Comparison of ENCODE assay signal across 1 cellular context in the genomic region with DNA sequence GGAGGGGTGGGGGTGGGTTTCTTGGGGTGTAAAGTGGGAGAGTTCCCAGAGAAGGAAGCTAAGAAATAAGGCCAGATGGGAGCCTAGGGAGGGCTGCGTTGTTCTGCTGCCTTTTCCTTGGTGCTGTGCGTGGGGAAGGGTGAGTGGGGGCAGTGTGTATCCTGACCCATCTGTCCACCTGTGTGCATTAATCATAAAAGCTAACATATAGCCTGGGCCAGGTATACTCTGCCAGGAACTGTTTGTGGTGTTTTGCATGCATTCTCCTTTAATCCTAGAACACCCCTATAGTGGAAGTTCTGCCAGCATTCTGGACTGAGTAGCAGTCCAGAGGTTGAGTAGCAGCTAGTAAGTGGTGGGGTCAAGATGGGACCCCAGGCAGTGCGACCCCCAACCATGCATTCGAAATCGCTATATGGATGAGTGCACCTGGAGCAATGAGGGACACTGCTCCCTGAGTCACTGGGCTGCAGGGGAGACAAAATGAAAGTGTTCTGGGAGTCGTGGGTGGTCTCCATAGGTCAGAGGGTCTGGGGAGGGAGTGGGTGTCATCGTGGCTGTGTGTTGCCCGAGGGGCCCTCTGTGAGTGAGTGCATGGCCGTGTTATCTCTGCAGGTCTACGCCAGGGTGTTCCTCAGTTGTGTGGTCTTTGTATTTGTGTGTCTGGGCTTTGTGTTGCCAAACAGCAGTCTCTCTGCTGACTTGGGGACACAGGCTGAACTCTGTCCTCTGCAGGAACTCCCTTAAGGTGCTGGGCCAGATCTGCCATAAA.
A peak's percentile ranks its signal among the peaks of the same experiment; 100 is the strongest.
TF ChIP-seq lines count a peak whose summit lies in the region.

No MANE protein-coding gene starts in this region.

TF ChIP-seq in HepG2, 621 proteins besides CTCF, POLR2A, EP300 and RAD21 (continues in another document):
- TF ChIP-seq RARA (CRISPR knock-in tag; IDR thresholded peaks at IDR 0.05) (peak; percentile 19; the same call in 1 of the 2 replicates), KDM5A (IDR thresholded peaks at IDR 0.05; ENCODE audit: borderline replicate concordance, low read length) (0 out of 2 replicates have a peak, but pooled peaks have one; percentile 5), SSRP1 (CRISPR knock-in tag; IDR thresholded peaks at IDR 0.05) (peak; percentile 64; the same call in 1 of the 2 replicates), NFIB (CRISPR knock-in tag; IDR thresholded peaks at IDR 0.05; ENCODE audit: borderline replicate concordance) (no peak), ZNF878 (CRISPR knock-in tag; IDR thresholded peaks at IDR 0.05) (no peak), ZNF619 (CRISPR knock-in tag; IDR thresholded peaks at IDR 0.05) (peak; percentile 54; the same call in 1 of the 2 replicates), ZBTB38 (CRISPR knock-in tag; IDR thresholded peaks at IDR 0.05) (peak; percentile 43; the same call in 1 of the 2 replicates), ZNF274 (CRISPR knock-in tag; IDR thresholded peaks at IDR 0.05) (peak; percentile 25; the same call in 1 of the 2 replicates), ZNF253 (CRISPR knock-in tag; IDR thresholded peaks at IDR 0.05; ENCODE audit: borderline replicate concordance) (0 out of 2 replicates have a peak, but pooled peaks have one; percentile 45), ZNF547 (CRISPR knock-in tag; IDR thresholded peaks at IDR 0.05) (no peak), HNF4A (CRISPR knock-in tag; IDR thresholded peaks at IDR 0.05) (peak; percentile 58; the same call in 1 of the 2 replicates), ZNF432 (CRISPR knock-in tag; IDR thresholded peaks at IDR 0.05; ENCODE audit: borderline replicate concordance) (no peak), FOXC1 (CRISPR knock-in tag; IDR thresholded peaks at IDR 0.05; ENCODE audit: borderline replicate concordance) (peak; percentile 62; the same call in 1 of the 2 replicates), KLF6 (CRISPR knock-in tag; IDR thresholded peaks at IDR 0.05) (no peak), ZBTB7A (CRISPR knock-in tag; IDR thresholded peaks at IDR 0.05) (peak; percentile 50; the same call in 1 of the 2 replicates), REPIN1 (CRISPR knock-in tag; IDR thresholded peaks at IDR 0.05; ENCODE audit: borderline replicate concordance, low read depth) (no peak), PRMT3 (CRISPR knock-in tag; IDR thresholded peaks at IDR 0.05; ENCODE audit: borderline replicate concordance, low read depth) (peak; percentile 48; the same call in 1 of the 2 replicates), SIN3B (IDR thresholded peaks at IDR 0.05; ENCODE audit: low read length) (no peak), TEAD3 (CRISPR knock-in tag; optimal IDR thresholded peaks at IDR 0.05; ENCODE audit: borderline replicate concordance) (peak; percentile 32), ZFY (CRISPR knock-in tag; IDR thresholded peaks at IDR 0.05) (peak; percentile 23; the same call in 1 of the 2 replicates), JARID2 (CRISPR knock-in tag; IDR thresholded peaks at IDR 0.05; ENCODE audit: insufficient replicate concordance) (peak; percentile 3), GABPB1 (CRISPR knock-in tag; IDR thresholded peaks at IDR 0.05) (0 out of 2 replicates have a peak, but pooled peaks have one; percentile 14), ZNF883 (CRISPR knock-in tag; IDR thresholded peaks at IDR 0.05; ENCODE audit: not compliant biosample characterization) (no peak), ZNF501 (CRISPR knock-in tag; IDR thresholded peaks at IDR 0.05) (0 out of 2 replicates have a peak, but pooled peaks have one; percentile 19), ZNF605 (CRISPR knock-in tag; IDR thresholded peaks at IDR 0.05) (peak; percentile 69; the same call in 1 of the 2 replicates), HNRNPL (IDR thresholded peaks at IDR 0.05; ENCODE audit: low read depth, low read length) (no peak), KAT8 (CRISPR knock-in tag; IDR thresholded peaks at IDR 0.05) (no peak), HDAC1 (CRISPR knock-in tag; IDR thresholded peaks at IDR 0.05) (0 out of 2 replicates have a peak, but pooled peaks have one; percentile 29), TBL1XR1 (IDR thresholded peaks at IDR 0.05; ENCODE audit: borderline replicate concordance, low read length, partially characterized antibody) (no peak), ATF7 (IDR thresholded peaks at IDR 0.05) (no peak), ATF7 (CRISPR knock-in tag; IDR thresholded peaks at IDR 0.05) (no peak)
- TF ChIP-seq, protein P1, sequence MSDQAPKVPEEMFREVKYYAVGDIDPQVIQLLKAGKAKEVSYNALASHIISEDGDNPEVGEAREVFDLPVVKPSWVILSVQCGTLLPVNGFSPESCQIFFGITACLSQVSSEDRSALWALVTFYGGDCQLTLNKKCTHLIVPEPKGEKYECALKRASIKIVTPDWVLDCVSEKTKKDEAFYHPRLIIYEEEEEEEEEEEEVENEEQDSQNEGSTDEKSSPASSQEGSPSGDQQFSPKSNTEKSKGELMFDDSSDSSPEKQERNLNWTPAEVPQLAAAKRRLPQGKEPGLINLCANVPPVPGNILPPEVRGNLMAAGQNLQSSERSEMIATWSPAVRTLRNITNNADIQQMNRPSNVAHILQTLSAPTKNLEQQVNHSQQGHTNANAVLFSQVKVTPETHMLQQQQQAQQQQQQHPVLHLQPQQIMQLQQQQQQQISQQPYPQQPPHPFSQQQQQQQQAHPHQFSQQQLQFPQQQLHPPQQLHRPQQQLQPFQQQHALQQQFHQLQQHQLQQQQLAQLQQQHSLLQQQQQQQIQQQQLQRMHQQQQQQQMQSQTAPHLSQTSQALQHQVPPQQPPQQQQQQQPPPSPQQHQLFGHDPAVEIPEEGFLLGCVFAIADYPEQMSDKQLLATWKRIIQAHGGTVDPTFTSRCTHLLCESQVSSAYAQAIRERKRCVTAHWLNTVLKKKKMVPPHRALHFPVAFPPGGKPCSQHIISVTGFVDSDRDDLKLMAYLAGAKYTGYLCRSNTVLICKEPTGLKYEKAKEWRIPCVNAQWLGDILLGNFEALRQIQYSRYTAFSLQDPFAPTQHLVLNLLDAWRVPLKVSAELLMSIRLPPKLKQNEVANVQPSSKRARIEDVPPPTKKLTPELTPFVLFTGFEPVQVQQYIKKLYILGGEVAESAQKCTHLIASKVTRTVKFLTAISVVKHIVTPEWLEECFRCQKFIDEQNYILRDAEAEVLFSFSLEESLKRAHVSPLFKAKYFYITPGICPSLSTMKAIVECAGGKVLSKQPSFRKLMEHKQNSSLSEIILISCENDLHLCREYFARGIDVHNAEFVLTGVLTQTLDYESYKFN (CRISPR knock-in tag; conservative IDR thresholded peaks at IDR 0.05): peak; percentile 15; the same call in 1 of the 2 replicates
- TF ChIP-seq, protein P2, sequence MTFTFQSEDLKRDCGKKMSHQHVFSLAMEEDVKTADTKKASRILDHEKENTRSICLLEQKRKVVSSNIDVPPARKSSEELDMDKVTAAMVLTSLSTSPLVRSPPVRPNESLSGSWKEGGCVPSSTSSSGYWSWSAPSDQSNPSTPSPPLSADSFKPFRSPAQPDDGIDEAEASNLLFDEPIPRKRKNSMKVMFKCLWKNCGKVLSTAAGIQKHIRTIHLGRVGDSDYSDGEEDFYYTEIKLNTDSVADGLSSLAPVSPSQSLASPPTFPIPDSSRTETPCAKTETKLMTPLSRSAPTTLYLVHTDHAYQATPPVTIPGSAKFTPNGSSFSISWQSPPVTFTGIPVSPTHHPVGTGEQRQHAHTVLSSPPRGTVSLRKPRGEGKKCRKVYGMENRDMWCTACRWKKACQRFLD (CRISPR knock-in tag; IDR thresholded peaks at IDR 0.05; ENCODE audit: borderline replicate concordance): no peak
- TF ChIP-seq, protein P3, sequence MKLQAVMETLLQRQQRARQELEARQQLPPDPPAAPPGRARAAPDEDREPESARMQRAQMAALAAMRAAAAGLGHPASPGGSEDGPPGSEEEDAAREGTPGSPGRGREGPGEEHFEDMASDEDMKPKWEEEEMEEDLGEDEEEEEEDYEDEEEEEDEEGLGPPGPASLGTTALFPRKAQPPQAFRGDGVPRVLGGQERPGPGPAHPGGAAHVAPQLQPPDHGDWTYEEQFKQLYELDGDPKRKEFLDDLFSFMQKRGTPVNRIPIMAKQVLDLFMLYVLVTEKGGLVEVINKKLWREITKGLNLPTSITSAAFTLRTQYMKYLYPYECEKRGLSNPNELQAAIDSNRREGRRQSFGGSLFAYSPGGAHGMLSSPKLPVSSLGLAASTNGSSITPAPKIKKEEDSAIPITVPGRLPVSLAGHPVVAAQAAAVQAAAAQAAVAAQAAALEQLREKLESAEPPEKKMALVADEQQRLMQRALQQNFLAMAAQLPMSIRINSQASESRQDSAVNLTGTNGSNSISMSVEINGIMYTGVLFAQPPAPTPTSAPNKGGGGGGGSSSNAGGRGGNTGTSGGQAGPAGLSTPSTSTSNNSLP (IDR thresholded peaks at IDR 0.05; ENCODE audit: low read depth, low read length): no peak
- TF ChIP-seq, protein P4, sequence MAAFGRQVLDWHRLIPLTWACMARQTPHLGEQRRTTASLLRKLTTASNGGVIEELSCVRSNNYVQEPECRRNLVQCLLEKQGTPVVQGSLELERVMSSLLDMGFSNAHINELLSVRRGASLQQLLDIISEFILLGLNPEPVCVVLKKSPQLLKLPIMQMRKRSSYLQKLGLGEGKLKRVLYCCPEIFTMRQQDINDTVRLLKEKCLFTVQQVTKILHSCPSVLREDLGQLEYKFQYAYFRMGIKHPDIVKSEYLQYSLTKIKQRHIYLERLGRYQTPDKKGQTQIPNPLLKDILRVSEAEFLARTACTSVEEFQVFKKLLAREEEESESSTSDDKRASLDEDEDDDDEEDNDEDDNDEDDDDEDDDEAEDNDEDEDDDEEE (CRISPR knock-in tag; IDR thresholded peaks at IDR 0.05): peak; percentile 52; the same call in 1 of the 2 replicates
- TF ChIP-seq, protein P5, sequence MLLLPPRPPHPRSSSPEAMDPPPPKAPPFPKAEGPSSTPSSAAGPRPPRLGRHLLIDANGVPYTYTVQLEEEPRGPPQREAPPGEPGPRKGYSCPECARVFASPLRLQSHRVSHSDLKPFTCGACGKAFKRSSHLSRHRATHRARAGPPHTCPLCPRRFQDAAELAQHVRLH (CRISPR knock-in tag; IDR thresholded peaks at IDR 0.05; ENCODE audit: borderline replicate concordance, low read depth): 0 out of 2 replicates have a peak, but pooled peaks have one; percentile 45
- TF ChIP-seq, protein P6, sequence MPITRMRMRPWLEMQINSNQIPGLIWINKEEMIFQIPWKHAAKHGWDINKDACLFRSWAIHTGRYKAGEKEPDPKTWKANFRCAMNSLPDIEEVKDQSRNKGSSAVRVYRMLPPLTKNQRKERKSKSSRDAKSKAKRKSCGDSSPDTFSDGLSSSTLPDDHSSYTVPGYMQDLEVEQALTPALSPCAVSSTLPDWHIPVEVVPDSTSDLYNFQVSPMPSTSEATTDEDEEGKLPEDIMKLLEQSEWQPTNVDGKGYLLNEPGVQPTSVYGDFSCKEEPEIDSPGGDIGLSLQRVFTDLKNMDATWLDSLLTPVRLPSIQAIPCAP (CRISPR knock-in tag; IDR thresholded peaks at IDR 0.05; ENCODE audit: low read depth): no peak
- TF ChIP-seq, protein P7, sequence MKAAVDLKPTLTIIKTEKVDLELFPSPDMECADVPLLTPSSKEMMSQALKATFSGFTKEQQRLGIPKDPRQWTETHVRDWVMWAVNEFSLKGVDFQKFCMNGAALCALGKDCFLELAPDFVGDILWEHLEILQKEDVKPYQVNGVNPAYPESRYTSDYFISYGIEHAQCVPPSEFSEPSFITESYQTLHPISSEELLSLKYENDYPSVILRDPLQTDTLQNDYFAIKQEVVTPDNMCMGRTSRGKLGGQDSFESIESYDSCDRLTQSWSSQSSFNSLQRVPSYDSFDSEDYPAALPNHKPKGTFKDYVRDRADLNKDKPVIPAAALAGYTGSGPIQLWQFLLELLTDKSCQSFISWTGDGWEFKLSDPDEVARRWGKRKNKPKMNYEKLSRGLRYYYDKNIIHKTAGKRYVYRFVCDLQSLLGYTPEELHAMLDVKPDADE (CRISPR knock-in tag; IDR thresholded peaks at IDR 0.05): no peak
- TF ChIP-seq, protein P8, sequence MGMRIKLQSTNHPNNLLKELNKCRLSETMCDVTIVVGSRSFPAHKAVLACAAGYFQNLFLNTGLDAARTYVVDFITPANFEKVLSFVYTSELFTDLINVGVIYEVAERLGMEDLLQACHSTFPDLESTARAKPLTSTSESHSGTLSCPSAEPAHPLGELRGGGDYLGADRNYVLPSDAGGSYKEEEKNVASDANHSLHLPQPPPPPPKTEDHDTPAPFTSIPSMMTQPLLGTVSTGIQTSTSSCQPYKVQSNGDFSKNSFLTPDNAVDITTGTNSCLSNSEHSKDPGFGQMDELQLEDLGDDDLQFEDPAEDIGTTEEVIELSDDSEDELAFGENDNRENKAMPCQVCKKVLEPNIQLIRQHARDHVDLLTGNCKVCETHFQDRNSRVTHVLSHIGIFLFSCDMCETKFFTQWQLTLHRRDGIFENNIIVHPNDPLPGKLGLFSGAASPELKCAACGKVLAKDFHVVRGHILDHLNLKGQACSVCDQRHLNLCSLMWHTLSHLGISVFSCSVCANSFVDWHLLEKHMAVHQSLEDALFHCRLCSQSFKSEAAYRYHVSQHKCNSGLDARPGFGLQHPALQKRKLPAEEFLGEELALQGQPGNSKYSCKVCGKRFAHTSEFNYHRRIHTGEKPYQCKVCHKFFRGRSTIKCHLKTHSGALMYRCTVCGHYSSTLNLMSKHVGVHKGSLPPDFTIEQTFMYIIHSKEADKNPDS (CRISPR knock-in tag; IDR thresholded peaks at IDR 0.05): peak; percentile 31; the same call in 1 of the 2 replicates
- TF ChIP-seq, protein P9, sequence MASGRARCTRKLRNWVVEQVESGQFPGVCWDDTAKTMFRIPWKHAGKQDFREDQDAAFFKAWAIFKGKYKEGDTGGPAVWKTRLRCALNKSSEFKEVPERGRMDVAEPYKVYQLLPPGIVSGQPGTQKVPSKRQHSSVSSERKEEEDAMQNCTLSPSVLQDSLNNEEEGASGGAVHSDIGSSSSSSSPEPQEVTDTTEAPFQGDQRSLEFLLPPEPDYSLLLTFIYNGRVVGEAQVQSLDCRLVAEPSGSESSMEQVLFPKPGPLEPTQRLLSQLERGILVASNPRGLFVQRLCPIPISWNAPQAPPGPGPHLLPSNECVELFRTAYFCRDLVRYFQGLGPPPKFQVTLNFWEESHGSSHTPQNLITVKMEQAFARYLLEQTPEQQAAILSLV (CRISPR knock-in tag; IDR thresholded peaks at IDR 0.05; ENCODE audit: borderline replicate concordance): peak; percentile 60; the same call in 1 of the 2 replicates
- TF ChIP-seq, protein P10, sequence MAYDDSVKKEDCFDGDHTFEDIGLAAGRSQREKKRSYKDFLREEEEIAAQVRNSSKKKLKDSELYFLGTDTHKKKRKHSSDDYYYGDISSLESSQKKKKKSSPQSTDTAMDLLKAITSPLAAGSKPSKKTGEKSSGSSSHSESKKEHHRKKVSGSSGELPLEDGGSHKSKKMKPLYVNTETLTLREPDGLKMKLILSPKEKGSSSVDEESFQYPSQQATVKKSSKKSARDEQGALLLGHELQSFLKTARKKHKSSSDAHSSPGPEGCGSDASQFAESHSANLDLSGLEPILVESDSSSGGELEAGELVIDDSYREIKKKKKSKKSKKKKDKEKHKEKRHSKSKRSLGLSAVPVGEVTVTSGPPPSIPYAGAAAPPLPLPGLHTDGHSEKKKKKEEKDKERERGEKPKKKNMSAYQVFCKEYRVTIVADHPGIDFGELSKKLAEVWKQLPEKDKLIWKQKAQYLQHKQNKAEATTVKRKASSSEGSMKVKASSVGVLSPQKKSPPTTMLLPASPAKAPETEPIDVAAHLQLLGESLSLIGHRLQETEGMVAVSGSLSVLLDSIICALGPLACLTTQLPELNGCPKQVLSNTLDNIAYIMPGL (CRISPR knock-in tag; IDR thresholded peaks at IDR 0.05; ENCODE audit: borderline replicate concordance in 1 of 2, low read depth in 1 of 2): 0 out of 4 replicates have a peak, but pooled peaks of 1 of the 2 experiments have one; percentile 3
